ENCODE assay signal across 22 cellular contexts in the genomic region with DNA sequence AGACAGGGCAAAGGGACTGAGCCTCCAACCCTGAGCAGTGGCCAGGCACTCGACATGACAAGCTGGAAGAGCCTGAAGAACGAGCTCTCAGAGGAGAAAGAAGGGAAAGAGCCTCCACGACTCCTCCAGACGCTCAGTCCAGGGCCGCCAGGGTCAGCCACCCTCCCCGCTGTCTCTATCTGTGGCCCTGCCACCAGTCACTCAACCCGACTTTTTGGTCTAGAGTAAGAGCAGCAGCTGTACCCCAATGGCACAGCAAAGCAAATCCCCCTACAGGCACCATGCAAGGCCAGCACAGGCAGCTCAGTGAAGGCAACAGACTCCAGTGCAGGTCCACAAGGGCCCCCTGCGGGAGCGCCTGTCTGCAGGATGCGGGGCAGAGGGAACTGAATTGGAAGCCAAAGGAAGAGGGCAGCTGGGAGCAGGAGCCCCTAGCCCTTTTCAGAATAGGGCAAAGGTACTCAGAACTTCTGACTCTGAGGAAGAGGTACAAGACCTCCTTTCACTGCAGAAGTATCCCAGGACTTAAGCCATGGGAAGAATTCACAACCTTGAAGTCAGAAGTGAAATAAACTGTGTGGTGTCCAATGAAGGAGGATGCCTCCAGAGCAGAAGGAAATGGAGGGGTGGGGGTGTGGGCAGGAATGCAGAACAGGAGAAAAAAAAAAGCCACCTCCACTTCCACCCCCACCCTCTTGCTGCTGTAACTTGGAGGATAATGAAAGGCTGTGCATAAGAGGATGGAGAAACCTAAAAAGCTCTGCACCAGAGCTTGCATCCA. TPM values are rescaled to one million over a fixed set of nuclear protein-coding genes. Genes with fewer than 3 reads are reported as not detected.
A peak's percentile ranks its signal among the peaks of the same experiment; 100 is the strongest.
DNase-seq lines count a peak whose midpoint lies in the region; ATAC-seq and TF ChIP-seq lines count a peak whose summit lies in the region.
"Had no signal": no experiment of that assay in that cellular context is flagged by ENCODE, and none has a peak within 500 bp of the region (broad histone marks: within the 10 kb centered on the region; RNA-seq: fewer than 3 reads in every experiment).

No MANE protein-coding gene starts in this region.

- WGBS in endodermal cell (ENCODE audit: insufficient coverage in 1 of 2, insufficient read length in 1 of 2), 2 experiments = 93 to 94% methylated on average over 5 to 10 of the region's 10 CpGs

- H3K4me1 ChIP-seq in endodermal cell (ENCODE audit: control insufficient read depth, insufficient read depth, low read length) = no peaks in the 10 kb centered on the region
- H3K4me1 ChIP-seq in A673 (ENCODE audit: insufficient read depth, low read length, poor library complexity, severe bottlenecking) = no peaks in the 10 kb centered on the region
- H3K4me1 ChIP-seq: colonic mucosa had no signal

- H3K27ac ChIP-seq in endodermal cell (ENCODE audit: low read depth, low read length) (no peak overlapping the region), A673 (ENCODE audit: low read depth, low read length, poor library complexity, severe bottlenecking) (no peak overlapping the region)
- H3K27ac ChIP-seq: colonic mucosa, Peyer's patch, SJCRH30 had no signal

- POLR2A ChIA-PET in A673 (lab: Charles Lee; ENCODE audit: low non-redundant PET) = interaction anchor here (0.5 kb wide), 1 partner anchor 92 kb away, joined by 3 read pairs; no protein-coding TSS in a partner anchor

- no peak for TF ChIP-seq CTCF in natural killer cell (IDR thresholded peaks at IDR 0.05)
- no peak for TF ChIP-seq CTCF in endodermal cell (conservative IDR thresholded peaks at IDR 0.05)
- no peak for TF ChIP-seq CTCF in A673 (conservative IDR thresholded peaks at IDR 0.05; ENCODE audit: low read depth, low read length)

- no peak for ATAC-seq in natural killer cell treated with Interleukin-12 subunit alpha and Interleukin-12 subunit beta and Interleukin-15 and Interleukin-18, amount 100 ng/mL, for 72 hours
- ATAC-seq in natural killer cell = no peak
- no peak for ATAC-seq in activated CD8-positive, alpha-beta memory T cell treated with anti-CD3 and anti-CD28 coated beads, Interleukin-2, amount 10 ng/mL, durations not matched to agents 7 days and 5 days
- no peak for ATAC-seq in stimulated activated naive B cell treated with anti-CD40 and anti-IgM and Interleukin-4, amounts not matched to agents 10 μg/mL and 1 μg/mL and 100 μg/mL, for 72 hours (replicated peaks)
- ATAC-seq in HG03571 (IDR thresholded peaks at IDR 0.05; ENCODE audit: unreplicated experiment) = no peak
- ATAC-seq: gastroesophageal sphincter, left ventricle myocardium superior, mucosa of descending colon had no signal

- H3K9me3 ChIP-seq in endodermal cell (ENCODE audit: control insufficient read depth, low read length) (no peaks in the 10 kb centered on the region), A673 (ENCODE audit: low read depth, low read length, poor library complexity, severe bottlenecking) (no peaks in the 10 kb centered on the region)
- H3K9me3 ChIP-seq: breast epithelium, colonic mucosa, gastroesophageal sphincter, mucosa of descending colon, Peyer's patch, SJCRH30 had no signal

- H3K27me3 Mint-ChIP-seq in natural killer cell treated with Interleukin-12 subunit alpha and Interleukin-12 subunit beta and Interleukin-15 and Interleukin-18, amount 100 ng/mL, for 72 hours = no peaks in the 10 kb centered on the region
- H3K27me3 Mint-ChIP-seq in natural killer cell (ENCODE audit: low read depth in 2 of 2) (no peaks in the 10 kb centered on the region), endodermal cell (ENCODE audit: insufficient read depth) (no peaks in the 10 kb centered on the region)
- H3K27me3 Mint-ChIP-seq in activated CD8-positive, alpha-beta memory T cell treated with anti-CD3 and anti-CD28 coated beads, Interleukin-2, amount 10 ng/mL, durations not matched to agents 7 days and 5 days = no peaks in the 10 kb centered on the region
- H3K27me3 Mint-ChIP-seq in stimulated activated naive B cell treated with anti-CD40 and anti-IgM and Interleukin-4, amounts not matched to agents 10 μg/mL and 1 μg/mL and 100 μg/mL, for 72 hours = no peaks in the 10 kb centered on the region
- H3K27me3 Mint-ChIP-seq: progenitor cell of endocrine pancreas, type B pancreatic cell had no signal

- no peaks in the 10 kb centered on the region for H3K9me3 Mint-ChIP-seq in natural killer cell treated with Interleukin-12 subunit alpha and Interleukin-12 subunit beta and Interleukin-15 and Interleukin-18, amount 100 ng/mL, for 72 hours
- H3K9me3 Mint-ChIP-seq in natural killer cell (no peaks in the 10 kb centered on the region), endodermal cell (no peaks in the 10 kb centered on the region)
- H3K9me3 Mint-ChIP-seq in activated CD8-positive, alpha-beta memory T cell treated with anti-CD3 and anti-CD28 coated beads, Interleukin-2, amount 10 ng/mL, durations not matched to agents 7 days and 5 days (ENCODE audit: low read depth) = no peaks in the 10 kb centered on the region
- no peaks in the 10 kb centered on the region for H3K9me3 Mint-ChIP-seq in stimulated activated naive B cell treated with anti-CD40 and anti-IgM and Interleukin-4, amounts not matched to agents 10 μg/mL and 1 μg/mL and 100 μg/mL, for 72 hours
- H3K9me3 Mint-ChIP-seq: CD8-positive, alpha-beta memory T cell; type B pancreatic cell had no signal

- no peak overlapping the region for H3K4me3 ChIP-seq in endodermal cell (ENCODE audit: low read length)
- no peak overlapping the region for H3K4me3 ChIP-seq in A673 (ENCODE audit: low read depth, low read length, poor library complexity, severe bottlenecking)
- H3K4me3 ChIP-seq: breast epithelium, colonic mucosa, gastroesophageal sphincter, mucosa of descending colon, Peyer's patch, SJCRH30 had no signal

- no peak for DNase-seq in natural killer cell treated with Interleukin-12 subunit alpha and Interleukin-12 subunit beta and Interleukin-15 and Interleukin-18, amount 100 ng/mL, for 72 hours (ENCODE audit: low spot score)
- DNase-seq in natural killer cell (no peak), endodermal cell (peak; percentile 37), A673 (ENCODE audit: low spot score) (no peak), NCI-H1417 treated with DMSO at 0.1 percent for 48 hours (lab: John Stamatoyannopoulos, UW) (no peak)
- DNase-seq in activated CD8-positive, alpha-beta memory T cell treated with anti-CD3 and anti-CD28 coated beads, Interleukin-2, amount 10 ng/mL, durations not matched to agents 7 days and 5 days = no peak
- DNase-seq in stimulated activated naive B cell treated with anti-CD40 and anti-IgM and Interleukin-4, amounts not matched to agents 10 μg/mL and 1 μg/mL and 100 μg/mL, for 72 hours = no peak
- DNase-seq: activated effector memory CD4-positive, alpha-beta T cell treated with anti-CD3 and anti-CD28 coated beads, Interleukin-2, amount 50 U/mL, for 16 hours; CD8-positive, alpha-beta memory T cell; colonic mucosa; left ventricle myocardium superior; mucosa of descending colon; NCI-H1694; NCI-H2171 treated with DMSO at 0.1 percent for 48 hours; NCI-H524 treated with DMSO at 0.1 percent for 48 hours; Peyer's patch; SJCRH30 had no signal

- no TSS peak for BruUV-seq in A673 (replicated peaks; lab: Mats Ljungman, UMichigan)

- peaks cover 50% of the 10 kb centered on the region for H3K36me3 Mint-ChIP-seq in natural killer cell treated with Interleukin-12 subunit alpha and Interleukin-12 subunit beta and Interleukin-15 and Interleukin-18, amount 100 ng/mL, for 72 hours
- H3K36me3 Mint-ChIP-seq in natural killer cell = peaks cover 15% of the 10 kb centered on the region
- peaks cover 83% of the 10 kb centered on the region for H3K36me3 Mint-ChIP-seq in activated CD8-positive, alpha-beta memory T cell treated with anti-CD3 and anti-CD28 coated beads, Interleukin-2, amount 10 ng/mL, durations not matched to agents 7 days and 5 days
- H3K36me3 Mint-ChIP-seq in endodermal cell (ENCODE audit: low read depth) = peaks cover 96% of the 10 kb centered on the region
- H3K36me3 Mint-ChIP-seq in stimulated activated naive B cell treated with anti-CD40 and anti-IgM and Interleukin-4, amounts not matched to agents 10 μg/mL and 1 μg/mL and 100 μg/mL, for 72 hours = peaks cover 66 to 83% of the 10 kb centered on the region in 2 donors

- no peak overlapping the region for H3K4me3 Mint-ChIP-seq in natural killer cell treated with Interleukin-12 subunit alpha and Interleukin-12 subunit beta and Interleukin-15 and Interleukin-18, amount 100 ng/mL, for 72 hours
- no peak overlapping the region for H3K4me3 Mint-ChIP-seq in natural killer cell
- H3K4me3 Mint-ChIP-seq in activated CD8-positive, alpha-beta memory T cell treated with anti-CD3 and anti-CD28 coated beads, Interleukin-2, amount 10 ng/mL, durations not matched to agents 7 days and 5 days = no peak overlapping the region
- H3K4me3 Mint-ChIP-seq in endodermal cell = no peak overlapping the region
- peak overlapping the region in 1 of 2 donors; percentile 10 for H3K4me3 Mint-ChIP-seq in stimulated activated naive B cell treated with anti-CD40 and anti-IgM and Interleukin-4, amounts not matched to agents 10 μg/mL and 1 μg/mL and 100 μg/mL, for 72 hours
- H3K4me3 Mint-ChIP-seq: CD8-positive, alpha-beta memory T cell; type B pancreatic cell had no signal

- intact Hi-C loops in natural killer cell (cut with micrococcal nuclease) = no loop called here
- intact Hi-C loops in A673 (cut with micrococcal nuclease; ENCODE audit: unreplicated experiment) = no loop called here

- peak overlapping the region; percentile 33 to 64 for H3K27ac Mint-ChIP-seq in natural killer cell treated with Interleukin-12 subunit alpha and Interleukin-12 subunit beta and Interleukin-15 and Interleukin-18, amount 100 ng/mL, for 72 hours
- H3K27ac Mint-ChIP-seq in natural killer cell (no peak overlapping the region), endodermal cell (no peak overlapping the region)
- H3K27ac Mint-ChIP-seq in activated CD8-positive, alpha-beta memory T cell treated with anti-CD3 and anti-CD28 coated beads, Interleukin-2, amount 10 ng/mL, durations not matched to agents 7 days and 5 days = peak overlapping the region; percentile 12
- peak overlapping the region; percentile 67 for H3K27ac Mint-ChIP-seq in stimulated activated naive B cell treated with anti-CD40 and anti-IgM and Interleukin-4, amounts not matched to agents 10 μg/mL and 1 μg/mL and 100 μg/mL, for 72 hours
- H3K27ac Mint-ChIP-seq: progenitor cell of endocrine pancreas, type B pancreatic cell had no signal

- H3K4me1 Mint-ChIP-seq in natural killer cell treated with Interleukin-12 subunit alpha and Interleukin-12 subunit beta and Interleukin-15 and Interleukin-18, amount 100 ng/mL, for 72 hours (ENCODE audit: low read depth in 2 of 2) = peaks cover 17 to 38% of the 10 kb centered on the region in 2 donors
- H3K4me1 Mint-ChIP-seq in natural killer cell (no peaks in the 10 kb centered on the region), endodermal cell (no peaks in the 10 kb centered on the region)
- H3K4me1 Mint-ChIP-seq in activated CD8-positive, alpha-beta memory T cell treated with anti-CD3 and anti-CD28 coated beads, Interleukin-2, amount 10 ng/mL, durations not matched to agents 7 days and 5 days = peaks cover 14% of the 10 kb centered on the region
- peaks cover 30 to 61% of the 10 kb centered on the region in 2 donors for H3K4me1 Mint-ChIP-seq in stimulated activated naive B cell treated with anti-CD40 and anti-IgM and Interleukin-4, amounts not matched to agents 10 μg/mL and 1 μg/mL and 100 μg/mL, for 72 hours
- H3K4me1 Mint-ChIP-seq: CD8-positive, alpha-beta memory T cell had no signal

- H3K36me3 ChIP-seq in endodermal cell (ENCODE audit: control insufficient read depth, insufficient read depth, low read length) (peaks cover 98% of the 10 kb centered on the region), A673 (ENCODE audit: insufficient read depth, low read length, poor library complexity, severe bottlenecking) (peaks cover 100% of the 10 kb centered on the region)

- H3K9ac ChIP-seq in endodermal cell (ENCODE audit: extremely low read depth, low read length, poor library complexity, severe bottlenecking) = no peak overlapping the region

- H3K27me3 ChIP-seq in endodermal cell (ENCODE audit: control insufficient read depth, insufficient read depth, low read length, poor library complexity, severe bottlenecking) (no peaks in the 10 kb centered on the region), A673 (replicated peaks; ENCODE audit: insufficient read depth, low read depth, low read length, poor library complexity) (no peaks in the 10 kb centered on the region)
- H3K27me3 ChIP-seq: breast epithelium, colonic mucosa, gastroesophageal sphincter, Peyer's patch, SJCRH30 had no signal

- CTCF ChIA-PET in activated CD8-positive, alpha-beta memory T cell treated with anti-CD3 and anti-CD28 coated beads, Interleukin-2, amount 10 ng/mL, durations not matched to agents 7 days and 5 days (lab: Charles Lee) = no interaction called here
- CTCF ChIA-PET in A673 (lab: Charles Lee) = no interaction called here

RNA-seq across cellular contexts. Expression of a gene that starts 8.5 kb away (rescaled TPM):
- not detected for total RNA-seq in natural killer cell treated with Interleukin-12 subunit alpha and Interleukin-12 subunit beta and Interleukin-15 and Interleukin-18, amount 100 ng/mL, for 72 hours
- total RNA-seq in natural killer cell (not detected), endodermal cell (1 to 10 TPM; 2.0 TPM), A673 (2021) (0.20 and 0.43 TPM in 2 replicates)
- not detected for total RNA-seq in activated CD8-positive, alpha-beta memory T cell treated with anti-CD3 and anti-CD28 coated beads, Interleukin-2, amount 10 ng/mL, durations not matched to agents 7 days and 5 days
- 1.0 TPM for polyA plus RNA-seq in endodermal cell (2013, experiment 1 of 2)
- 0.54 TPM for polyA plus RNA-seq in endodermal cell (2013, experiment 2 of 2)
- total RNA-seq: CD8-positive, alpha-beta memory T cell; left ventricle myocardium superior; SJCRH30 had no signal
- polyA plus RNA-seq: CD8-positive, alpha-beta memory T cell had no signal

RNA-seq across cellular contexts. Expression of a gene that starts 24.9 kb away (rescaled TPM):
- total RNA-seq in natural killer cell treated with Interleukin-12 subunit alpha and Interleukin-12 subunit beta and Interleukin-15 and Interleukin-18, amount 100 ng/mL, for 72 hours = 1,000 to 10,000 TPM; 2,229 to 3,912 TPM
- total RNA-seq in natural killer cell (100 to 1,000 TPM; 121 to 180 (median 155) TPM), endodermal cell (1,000 to 10,000 TPM; 2,197 to 2,355 TPM), A673 (2021) (1,606 and 1,955 TPM in 2 replicates)
- total RNA-seq in activated CD8-positive, alpha-beta memory T cell treated with anti-CD3 and anti-CD28 coated beads, Interleukin-2, amount 10 ng/mL, durations not matched to agents 7 days and 5 days = 1,000 to 10,000 TPM; 1,010 to 1,764 TPM
- 1,203 TPM for polyA plus RNA-seq in endodermal cell (2013, experiment 1 of 2)
- polyA plus RNA-seq in endodermal cell (2013, experiment 2 of 2) = 1,289 TPM

Comparison
In these comparisons a context has a peak if more than half of its experiments do, and no peak if none do; other contexts are left out.
1. H3K27ac Mint-ChIP-seq: peak in natural killer cell treated with Interleukin-12 subunit alpha and Interleukin-12 subunit beta and Interleukin-15 and Interleukin-18, amount 100 ng/mL, for 72 hours (2 of 2), activated CD8-positive, alpha-beta memory T cell treated with anti-CD3 and anti-CD28 coated beads, Interleukin-2, amount 10 ng/mL, durations not matched to agents 7 days and 5 days (single experiment) and stimulated activated naive B cell treated with anti-CD40 and anti-IgM and Interleukin-4, amounts not matched to agents 10 μg/mL and 1 μg/mL and 100 μg/mL, for 72 hours (single experiment); none in natural killer cell (0 of 2) and endodermal cell (single experiment).